In the genomic region with DNA sequence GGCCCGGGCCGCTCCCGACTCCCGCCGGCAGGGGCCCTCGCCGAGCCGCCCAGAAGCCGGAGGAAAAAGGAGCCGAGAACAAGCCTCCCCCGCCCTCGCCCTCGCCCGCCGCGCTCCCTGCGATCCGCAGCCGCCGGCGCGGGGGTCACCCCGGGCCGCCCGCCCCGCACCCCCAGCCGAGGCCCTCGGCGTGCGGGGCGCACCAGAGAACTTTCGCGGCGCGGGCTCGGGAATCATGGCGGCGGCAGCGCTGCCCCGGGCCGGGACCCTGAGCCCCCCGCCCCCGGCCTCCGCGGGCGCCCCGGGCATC, we compare ENCODE assay signal across 8 cellular contexts. TPM values are rescaled to one million over a fixed set of nuclear protein-coding genes. Genes with fewer than 3 reads are reported as not detected.
A peak's percentile ranks its signal among the peaks of the same experiment; 100 is the strongest.
DNase-seq lines count a peak whose midpoint lies in the region; ATAC-seq, FAIRE-seq and TF ChIP-seq lines count a peak whose summit lies in the region.

No MANE protein-coding gene starts in this region.

- H3K4me3 Mint-ChIP-seq in activated T-helper 17 cell treated with anti-CD3 and anti-CD28 coated beads, Interleukin-2, amount 50 U/mL, for 72 hours: no peak overlapping the region

- H3K27ac ChIP-seq in Peyer's patch (peak overlapping the region in 3 of 4 donors; percentile 35 to 89 (median 69)), foreskin keratinocyte (no peak overlapping the region), neutrophil (peak overlapping the region; percentile 41), suprapubic skin (peak overlapping the region; percentile 64)

- CTCF ChIA-PET in BJ (lab: Yijun Ruan, JAX): no interaction called here

- TF ChIP-seq POLR2A in Peyer's patch (IDR thresholded peaks at IDR 0.05) (no peak), suprapubic skin (IDR thresholded peaks at IDR 0.05) (no peak)

- no peak overlapping the region for H3K27ac Mint-ChIP-seq in activated T-helper 17 cell treated with anti-CD3 and anti-CD28 coated beads, Interleukin-2, amount 50 U/mL, for 72 hours

- POLR2A ChIA-PET in BJ (lab: Charles Lee): no interaction called here

- no peaks in the 10 kb centered on the region for H3K9me3 ChIP-seq in Peyer's patch
- no peaks in the 10 kb centered on the region for H3K9me3 ChIP-seq in neutrophil
- no peaks in the 10 kb centered on the region for H3K9me3 ChIP-seq in suprapubic skin

- H3K27me3 ChIP-seq in BJ (ENCODE audit: control insufficient read depth, insufficient read depth, low read length) (no peaks in the 10 kb centered on the region), Peyer's patch (no peaks in the 10 kb centered on the region), foreskin keratinocyte (no peaks in the 10 kb centered on the region), neutrophil (peaks cover 11% of the 10 kb centered on the region), suprapubic skin (no peaks in the 10 kb centered on the region)

- TF ChIP-seq CTCF in BJ (IDR thresholded peaks at IDR 0.05; ENCODE audit: insufficient read depth, low read depth, low read length) (peak; percentile 36), Peyer's patch (IDR thresholded peaks at IDR 0.05) (peak; percentile 41 to 78 (median 58)), foreskin keratinocyte (conservative IDR thresholded peaks at IDR 0.05) (peak; percentile 66), neutrophil (IDR thresholded peaks at IDR 0.05) (peak; percentile 76), suprapubic skin (IDR thresholded peaks at IDR 0.05) (peak; percentile 66 to 72)

- H3K4me1 ChIP-seq in Peyer's patch (peaks cover 0 to 31% (median 13%) of the 10 kb centered on the region in 4 donors), foreskin keratinocyte (no peaks in the 10 kb centered on the region), neutrophil (ENCODE audit: control insufficient read depth in 1 of 2, insufficient read depth in 1 of 2, low read depth in 1 of 2, low read length in 1 of 2) (peaks cover 32 to 33% of the 10 kb centered on the region in 2 experiments), suprapubic skin (peaks cover 39% of the 10 kb centered on the region)

- ATAC-seq in HG03520 (IDR thresholded peaks at IDR 0.05; ENCODE audit: unreplicated experiment) (peak; percentile 43), foreskin keratinocyte (peak; percentile 65)
- ATAC-seq in activated T-helper 17 cell treated with anti-CD3 and anti-CD28 coated beads, Interleukin-2, amount 50 U/mL, for 72 hours (replicated peaks): peak; percentile 88

- H3K4me3 ChIP-seq in BJ (ENCODE audit: low read depth, low read length) (peak overlapping the region; percentile 84), Peyer's patch (peak overlapping the region; percentile 60 to 96 (median 70)), neutrophil (ENCODE audit: low read depth in 1 of 2, low read length in 1 of 2) (peak overlapping the region in 1 of 2 experiments; percentile 61), suprapubic skin (peak overlapping the region; percentile 68)

- DNase-seq in BJ (ENCODE audit: low read depth) (no peak), GM19239 (ENCODE audit: insufficient read length, low spot score) (peak; percentile 93), Peyer's patch (peak; percentile 67 to 86 (median 83)), foreskin keratinocyte (no peak), suprapubic skin (ENCODE audit: low spot score in 2 of 2) (peak in 1 of 2 donors; percentile 82)

- H3K36me3 ChIP-seq in BJ (ENCODE audit: control insufficient read depth, insufficient read depth, low read length) (peaks cover 6% of the 10 kb centered on the region), Peyer's patch (peaks cover 0 to 3% (median 0%) of the 10 kb centered on the region in 3 donors), neutrophil (peaks cover 3% of the 10 kb centered on the region), suprapubic skin (peaks cover 4% of the 10 kb centered on the region)

- WGBS in suprapubic skin: no CpG with 5 or more reads among the region's 47 CpGs

- H3K27me3 Mint-ChIP-seq in activated T-helper 17 cell treated with anti-CD3 and anti-CD28 coated beads, Interleukin-2, amount 50 U/mL, for 72 hours: no peaks in the 10 kb centered on the region

- FAIRE-seq in GM19239 (lab: Jason Lieb, UNC): no peak

- no peak for TF ChIP-seq EP300 in suprapubic skin (IDR thresholded peaks at IDR 0.05)

- H3K36me3 Mint-ChIP-seq in activated T-helper 17 cell treated with anti-CD3 and anti-CD28 coated beads, Interleukin-2, amount 50 U/mL, for 72 hours (ENCODE audit: low read depth): no peaks in the 10 kb centered on the region

- no peaks in the 10 kb centered on the region for H3K9me3 Mint-ChIP-seq in activated T-helper 17 cell treated with anti-CD3 and anti-CD28 coated beads, Interleukin-2, amount 50 U/mL, for 72 hours

- H3K4me1 Mint-ChIP-seq in activated T-helper 17 cell treated with anti-CD3 and anti-CD28 coated beads, Interleukin-2, amount 50 U/mL, for 72 hours: no peaks in the 10 kb centered on the region

RNA-seq across cellular contexts. Expression of a gene that starts 0.5 kb away (rescaled TPM):
- 225 and 388 TPM in 2 replicates for polyA plus RNA-seq in BJ (2011; rRNA removed)
- 110 and 166 TPM in 2 replicates for polyA minus RNA-seq in BJ (2011; rRNA and poly(A)+ RNA removed)
- total RNA-seq in Peyer's patch: 10 to 100 TPM; 29.7 to 78.4 (median 39.1) TPM
- total RNA-seq in activated T-helper 17 cell treated with anti-CD3 and anti-CD28 coated beads, Interleukin-2, amount 50 U/mL, for 72 hours: 10 to 100 TPM; 25.1 to 41.9 TPM
- 210 and 224 TPM in 2 replicates for total RNA-seq in foreskin keratinocyte
- polyA plus RNA-seq in foreskin keratinocyte: 226 and 229 TPM in 2 replicates
- total RNA-seq in suprapubic skin: 100 to 1,000 TPM in 1 of 4 donors, 10 to 100 TPM in 3; 45.1 to 133 (median 84.4) TPM

RNA-seq across cellular contexts. Expression of a gene that starts 37.9 kb away (rescaled TPM):
- polyA plus RNA-seq in BJ (2011; rRNA removed) (11.6 and 12.7 TPM in 2 replicates), foreskin keratinocyte (14.3 and 15.8 TPM in 2 replicates)
- polyA minus RNA-seq in BJ (2011; rRNA and poly(A)+ RNA removed): 11.5 and 18.1 TPM in 2 replicates
- total RNA-seq in Peyer's patch (10 to 100 TPM; 10.2 to 23.1 (median 17.1) TPM), foreskin keratinocyte (15.8 and 17.4 TPM in 2 replicates), suprapubic skin (10 to 100 TPM in 1 of 4 donors, 1 to 10 TPM in 3; 6.4 to 17.1 (median 8.2) TPM)
- total RNA-seq in activated T-helper 17 cell treated with anti-CD3 and anti-CD28 coated beads, Interleukin-2, amount 50 U/mL, for 72 hours: 10 to 100 TPM; 26.8 to 32.3 TPM

RNA-seq across cellular contexts. Expression of a gene that starts 38.2 kb away (rescaled TPM):
- polyA plus RNA-seq in BJ (2011; rRNA removed) (7.6 and 13.1 TPM in 2 replicates), foreskin keratinocyte (4.4 and 8.7 TPM in 2 replicates)
- polyA minus RNA-seq in BJ (2011; rRNA and poly(A)+ RNA removed): 8.6 and 11.8 TPM in 2 replicates
- total RNA-seq in Peyer's patch (10 to 100 TPM; 26.0 to 71.0 (median 35.6) TPM), foreskin keratinocyte (19.8 and 25.7 TPM in 2 replicates), suprapubic skin (10 to 100 TPM; 14.0 to 44.3 (median 14.3) TPM)
- 10 to 100 TPM; 72.3 to 77.1 TPM for total RNA-seq in activated T-helper 17 cell treated with anti-CD3 and anti-CD28 coated beads, Interleukin-2, amount 50 U/mL, for 72 hours

Comparison
In these comparisons a context has a peak if more than half of its experiments do, and no peak if none do; other contexts are left out.
1. DNase-seq: peak in GM19239 (single experiment) and Peyer's patch (3 of 3); none in BJ (single experiment) and foreskin keratinocyte (0 of 2).
2. Peak in every context shown above with its lines, with median percentiles within 50 percentile points of each other: CTCF ChIP-seq and ATAC-seq.